ENCODE assay signal across 1 cellular context in the genomic region with DNA sequence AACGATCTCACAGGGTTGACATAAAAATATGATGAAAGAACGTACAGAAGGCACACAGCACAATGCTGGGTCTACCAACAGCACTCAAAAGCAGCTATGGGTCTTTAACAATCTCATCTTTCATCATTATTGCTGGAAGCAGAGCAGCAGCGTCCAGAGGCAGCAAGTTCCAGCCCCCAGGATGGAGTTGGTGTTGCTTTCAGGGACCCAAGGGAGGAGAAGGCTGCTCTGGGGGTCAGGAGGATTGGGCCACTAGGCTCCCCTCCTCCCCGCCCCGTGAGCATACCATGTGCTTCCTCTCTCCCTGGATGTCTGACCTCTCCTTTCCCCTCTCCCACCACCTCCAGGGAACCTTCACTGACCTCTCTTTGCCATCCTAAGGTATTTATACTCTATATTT.
TF ChIP-seq lines count a peak whose summit lies in the region.

No MANE protein-coding gene starts in this region.

TF ChIP-seq in IMR-90, 13 proteins besides CTCF, POLR2A, EP300 and RAD21:
- TF ChIP-seq, protein P1, sequence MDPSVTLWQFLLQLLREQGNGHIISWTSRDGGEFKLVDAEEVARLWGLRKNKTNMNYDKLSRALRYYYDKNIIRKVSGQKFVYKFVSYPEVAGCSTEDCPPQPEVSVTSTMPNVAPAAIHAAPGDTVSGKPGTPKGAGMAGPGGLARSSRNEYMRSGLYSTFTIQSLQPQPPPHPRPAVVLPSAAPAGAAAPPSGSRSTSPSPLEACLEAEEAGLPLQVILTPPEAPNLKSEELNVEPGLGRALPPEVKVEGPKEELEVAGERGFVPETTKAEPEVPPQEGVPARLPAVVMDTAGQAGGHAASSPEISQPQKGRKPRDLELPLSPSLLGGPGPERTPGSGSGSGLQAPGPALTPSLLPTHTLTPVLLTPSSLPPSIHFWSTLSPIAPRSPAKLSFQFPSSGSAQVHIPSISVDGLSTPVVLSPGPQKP (IDR thresholded peaks at IDR 0.05; ENCODE audit: borderline replicate concordance, low read depth, low read length), result no peak
